ENCODE assay signal across 8 cellular contexts in genomic region chr1:150925080-150925479, GRCh38. TPM values are rescaled to one million over a fixed set of nuclear protein-coding genes. Genes with fewer than 3 reads are reported as not detected.
DNase-seq lines count a peak whose midpoint lies in the region; ATAC-seq, FAIRE-seq and TF ChIP-seq lines count a peak whose summit lies in the region.

No MANE protein-coding gene starts in this region.

- no peaks in the 10 kb centered on the region for H3K27me3 Mint-ChIP-seq in activated CD4-positive, alpha-beta T cell treated with anti-CD3 and anti-CD28 coated beads for 36 hours
- no peaks in the 10 kb centered on the region for H3K27me3 Mint-ChIP-seq in activated B cell treated with CpG ODN at 0.5 μM for 24 hours
- H3K27me3 Mint-ChIP-seq in stimulated activated naive CD8-positive, alpha-beta T cell treated with anti-CD3 and anti-CD28 coated beads, Interleukin-15, amount 100 ng/mL, for 72 hours = no peaks in the 10 kb centered on the region

- peaks cover 11% of the 10 kb centered on the region for H3K4me1 ChIP-seq in keratinocyte (ENCODE audit: control insufficient read depth, extremely low read depth, insufficient read depth, low read length)

- no peaks in the 10 kb centered on the region for H3K9me1 ChIP-seq in keratinocyte (ENCODE audit: control insufficient read depth, extremely low read depth, insufficient read depth, low read length)

- no peak for FAIRE-seq in keratinocyte (lab: Jason Lieb, UNC)

- H3K9ac ChIP-seq in keratinocyte (ENCODE audit: control insufficient read depth, extremely low read depth, insufficient read depth, low read length) = no peak overlapping the region

- H3K4me1 Mint-ChIP-seq in activated CD4-positive, alpha-beta T cell treated with anti-CD3 and anti-CD28 coated beads for 36 hours = peaks cover 29% of the 10 kb centered on the region
- peaks cover 35% of the 10 kb centered on the region for H3K4me1 Mint-ChIP-seq in activated B cell treated with CpG ODN at 0.5 μM for 24 hours
- H3K4me1 Mint-ChIP-seq in stimulated activated naive CD8-positive, alpha-beta T cell treated with anti-CD3 and anti-CD28 coated beads, Interleukin-15, amount 100 ng/mL, for 72 hours = peaks cover 38% of the 10 kb centered on the region

- H3K4me3 ChIP-seq in keratinocyte (ENCODE audit: control insufficient read depth in 2 of 3, extremely low read depth in 1 of 3, insufficient read depth in 2 of 3, low read depth in 1 of 3, low read length in 3 of 3) = peak overlapping the region in 1 of 3 experiments; percentile 27

- H3K4me2 ChIP-seq in keratinocyte (ENCODE audit: control insufficient read depth, extremely low read depth, insufficient read depth, low read depth, low read length) = no peak overlapping the region

- ATAC-seq in activated CD4-positive, alpha-beta T cell treated with anti-CD3 and anti-CD28 coated beads for 36 hours = no peak
- ATAC-seq in activated B cell treated with CpG ODN at 0.5 μM for 24 hours (ENCODE audit: low read depth) = no peak
- no peak for ATAC-seq in stimulated activated naive CD8-positive, alpha-beta T cell treated with anti-CD3 and anti-CD28 coated beads, Interleukin-15, amount 100 ng/mL, for 72 hours
- no peak for ATAC-seq in GM18867 (IDR thresholded peaks at IDR 0.05; ENCODE audit: unreplicated experiment)

- CTCF ChIA-PET in activated CD4-positive, alpha-beta T cell treated with anti-CD3 and anti-CD28 coated beads for 36 hours (lab: Charles Lee) = interaction anchor here (1.6 kb wide), 1 partner anchor 80 kb away, joined by 3 read pairs; no protein-coding TSS in a partner anchor
- CTCF ChIA-PET in activated B cell treated with CpG ODN at 0.5 μM for 24 hours (lab: Charles Lee) = no interaction called here

- H3K36me3 ChIP-seq in keratinocyte (ENCODE audit: control insufficient read depth in 2 of 2, extremely low read depth in 1 of 2, insufficient read depth in 2 of 2, low read length in 2 of 2) = peaks cover 8 to 12% of the 10 kb centered on the region in 2 experiments

- dilution Hi-C loops in keratinocyte (cut with MboI; ENCODE audit: extremely low pct_ligation_motif_present, low sequenced_read_pairs) = no loop called here

- no peaks in the 10 kb centered on the region for H3K9me3 ChIP-seq in keratinocyte (ENCODE audit: control insufficient read depth, low read depth, low read length)

- H2AFZ ChIP-seq in keratinocyte (ENCODE audit: control insufficient read depth, low read length) = no peak overlapping the region

- peak; percentile 40 for DNase-seq in activated CD4-positive, alpha-beta T cell treated with anti-CD3 and anti-CD28 coated beads for 36 hours
- no peak for DNase-seq in activated CD4-positive, alpha-beta T cell treated with anti-CD3 and anti-CD28 coated beads, Interleukin-2, amount 50 U/mL, for 4 hours
- no peak for DNase-seq in activated B cell treated with CpG ODN at 0.5 μM for 24 hours
- DNase-seq in keratinocyte (ENCODE audit: low read depth, low spot score) = no peak
- DNase-seq in stimulated activated naive CD8-positive, alpha-beta T cell treated with anti-CD3 and anti-CD28 coated beads, Interleukin-15, amount 100 ng/mL, for 72 hours = no peak
- no peak for DNase-seq in NCI-H82 treated with DMSO at 0.1 percent for 48 hours (lab: John Stamatoyannopoulos, UW; ENCODE audit: unreplicated experiment)
- no peak for DNase-seq in NCI-H1105 (lab: John Stamatoyannopoulos, UW)

- peak overlapping the region; percentile 89 for H3K4me3 Mint-ChIP-seq in activated CD4-positive, alpha-beta T cell treated with anti-CD3 and anti-CD28 coated beads for 36 hours
- H3K4me3 Mint-ChIP-seq in activated B cell treated with CpG ODN at 0.5 μM for 24 hours = peak overlapping the region; percentile 98
- H3K4me3 Mint-ChIP-seq in stimulated activated naive CD8-positive, alpha-beta T cell treated with anti-CD3 and anti-CD28 coated beads, Interleukin-15, amount 100 ng/mL, for 72 hours = peak overlapping the region; percentile 91 to 96

- intact Hi-C loops in activated CD4-positive, alpha-beta T cell treated with anti-CD3 and anti-CD28 coated beads for 36 hours (cut with DNase I, micrococcal nuclease) = loop anchor here (5.0 kb wide), 4 partner anchors 147 to 603 kb away; partner anchors contain the start of genes ENSA (in 1 of the 2), GABPB2 (in 1 of the 2), MCL1 (in 1 of the 2) and PRPF3 (in 1 of the 2)
- intact Hi-C loops in activated B cell treated with CpG ODN at 0.5 μM for 24 hours (cut with micrococcal nuclease) = loop anchor here (5.0 kb wide), 2 partner anchors 132 to 563 kb away; partner anchors contain the start of genes CDC42SE1 and RPRD2

- no peaks in the 10 kb centered on the region for H4K20me1 ChIP-seq in keratinocyte (ENCODE audit: control insufficient read depth, extremely low read depth, insufficient read depth, low read length)

- peak overlapping the region; percentile 96 for H3K27ac Mint-ChIP-seq in activated CD4-positive, alpha-beta T cell treated with anti-CD3 and anti-CD28 coated beads for 36 hours
- H3K27ac Mint-ChIP-seq in activated B cell treated with CpG ODN at 0.5 μM for 24 hours = peak overlapping the region; percentile 98
- no peak overlapping the region for H3K27ac Mint-ChIP-seq in stimulated activated naive CD8-positive, alpha-beta T cell treated with anti-CD3 and anti-CD28 coated beads, Interleukin-15, amount 100 ng/mL, for 72 hours

- no peaks in the 10 kb centered on the region for H3K27me3 ChIP-seq in keratinocyte (ENCODE audit: control insufficient read depth, extremely low read depth, insufficient read depth, low read length)

- TF ChIP-seq CTCF in activated B cell treated with CpG ODN at 0.5 μM for 24 hours (IDR thresholded peaks at IDR 0.05) (no peak), keratinocyte (optimal IDR thresholded peaks at IDR 0.05 in 1 of 3, IDR thresholded peaks at IDR 0.05 in 1 of 3, conservative IDR thresholded peaks at IDR 0.05 in 1 of 3; ENCODE audit: extremely low read depth in 1 of 3, insufficient read depth in 2 of 3, low read length in 3 of 3) (no peak)

- POLR2A ChIA-PET in activated CD4-positive, alpha-beta T cell treated with anti-CD3 and anti-CD28 coated beads for 36 hours (lab: Charles Lee) = interaction anchor here (1.4 kb wide), 1 partner anchor 360 kb away, joined by 9 read pairs; no protein-coding TSS in a partner anchor
- POLR2A ChIA-PET in activated B cell treated with CpG ODN at 0.5 μM for 24 hours (lab: Charles Lee) = interaction anchor here (0.6 to 1.8 kb wide), 4 partner anchors 21 to 561 kb away, joined by 3 to 5 read pairs (median 4); partner anchors contain the start of gene RPRD2

- peaks cover 26% of the 10 kb centered on the region for H3K36me3 Mint-ChIP-seq in activated CD4-positive, alpha-beta T cell treated with anti-CD3 and anti-CD28 coated beads for 36 hours (ENCODE audit: low read depth)
- H3K36me3 Mint-ChIP-seq in activated B cell treated with CpG ODN at 0.5 μM for 24 hours (ENCODE audit: low read depth) = peaks cover 33% of the 10 kb centered on the region

- H3K79me2 ChIP-seq in keratinocyte (ENCODE audit: control insufficient read depth, insufficient read depth, low read length) = peaks cover 10% of the 10 kb centered on the region

- peak overlapping the region; percentile 36 for H3K27ac ChIP-seq in keratinocyte (ENCODE audit: control insufficient read depth, insufficient read depth, low read length)

- no peaks in the 10 kb centered on the region for H3K9me3 Mint-ChIP-seq in activated CD4-positive, alpha-beta T cell treated with anti-CD3 and anti-CD28 coated beads for 36 hours (ENCODE audit: low read depth)
- H3K9me3 Mint-ChIP-seq in activated B cell treated with CpG ODN at 0.5 μM for 24 hours = no peaks in the 10 kb centered on the region
- H3K9me3 Mint-ChIP-seq in stimulated activated naive CD8-positive, alpha-beta T cell treated with anti-CD3 and anti-CD28 coated beads, Interleukin-15, amount 100 ng/mL, for 72 hours = no peaks in the 10 kb centered on the region

RNA-seq across cellular contexts. Expression of gene SETDB1, which starts 1.1 kb away (rescaled TPM):
- total RNA-seq in activated CD4-positive, alpha-beta T cell treated with anti-CD3 and anti-CD28 coated beads for 36 hours = 10 to 100 TPM; 48.8 to 52.7 TPM
- 101 and 105 TPM in 2 replicates for total RNA-seq in activated B cell treated with CpG ODN at 0.5 μM for 24 hours
- polyA plus RNA-seq in keratinocyte = 27.0 to 31.3 TPM (median 27.1 TPM) in 3 replicates
- polyA plus RNA-seq in keratinocyte (2011; ENCODE audit: low read depth) = 39.0 TPM
- 14.9 and 17.6 TPM in 2 replicates for polyA plus RNA-seq in keratinocyte (2011; cell fraction: cytosol; rRNA removed)
- 56.4 and 63.5 TPM in 2 replicates for polyA plus RNA-seq in keratinocyte (2011; cell fraction: nucleus; rRNA removed)
- 17.8 and 21.1 TPM in 2 replicates for polyA plus RNA-seq in keratinocyte (2012; ENCODE audit: low replicate concordance)
- polyA minus RNA-seq in keratinocyte = 23.3 to 57.3 TPM (median 29.9 TPM) in 3 replicates
- polyA minus RNA-seq in keratinocyte (2011; cell fraction: cytosol; rRNA and poly(A)+ RNA removed) = 16.3 TPM
- 27.2 and 42.8 TPM in 2 replicates for polyA minus RNA-seq in keratinocyte (2011; cell fraction: nucleus; rRNA and poly(A)+ RNA removed)

RNA-seq across cellular contexts. Expression of gene CTXND2, which starts 38.1 kb away (rescaled TPM):
- total RNA-seq in activated CD4-positive, alpha-beta T cell treated with anti-CD3 and anti-CD28 coated beads for 36 hours = not detected
- not detected in 2 replicates for total RNA-seq in activated B cell treated with CpG ODN at 0.5 μM for 24 hours
- polyA plus RNA-seq in keratinocyte = not detected in 3 replicates
- not detected for polyA plus RNA-seq in keratinocyte (2011; ENCODE audit: low read depth)
- not detected in 2 replicates for polyA plus RNA-seq in keratinocyte (2011; cell fraction: cytosol; rRNA removed)
- not detected in 2 replicates for polyA plus RNA-seq in keratinocyte (2011; cell fraction: nucleus; rRNA removed)
- polyA plus RNA-seq in keratinocyte (2012; ENCODE audit: low replicate concordance) = not detected in 2 replicates
- polyA minus RNA-seq in keratinocyte = not detected in 3 replicates
- not detected for polyA minus RNA-seq in keratinocyte (2011; cell fraction: cytosol; rRNA and poly(A)+ RNA removed)
- polyA minus RNA-seq in keratinocyte (2011; cell fraction: nucleus; rRNA and poly(A)+ RNA removed) = not detected in 2 replicates

RNA-seq across cellular contexts. Expression of gene ARNT, which starts 48.7 kb away (rescaled TPM):
- 10 to 100 TPM; 30.4 to 35.6 TPM for total RNA-seq in activated CD4-positive, alpha-beta T cell treated with anti-CD3 and anti-CD28 coated beads for 36 hours
- total RNA-seq in activated B cell treated with CpG ODN at 0.5 μM for 24 hours = 35.9 and 40.5 TPM in 2 replicates
- 17.8 to 22.1 TPM (median 19.6 TPM) in 3 replicates for polyA plus RNA-seq in keratinocyte
- polyA plus RNA-seq in keratinocyte (2011; ENCODE audit: low read depth) = 32.2 TPM
- polyA plus RNA-seq in keratinocyte (2011; cell fraction: cytosol; rRNA removed) = 13.9 and 16.3 TPM in 2 replicates
- polyA plus RNA-seq in keratinocyte (2011; cell fraction: nucleus; rRNA removed) = 37.2 and 44.9 TPM in 2 replicates
- polyA plus RNA-seq in keratinocyte (2012; ENCODE audit: low replicate concordance) = 14.8 and 23.6 TPM in 2 replicates
- polyA minus RNA-seq in keratinocyte = 35.1 to 39.8 TPM (median 36.0 TPM) in 3 replicates
- polyA minus RNA-seq in keratinocyte (2011; cell fraction: cytosol; rRNA and poly(A)+ RNA removed) = 15.5 TPM
- 21.7 and 33.0 TPM in 2 replicates for polyA minus RNA-seq in keratinocyte (2011; cell fraction: nucleus; rRNA and poly(A)+ RNA removed)

RNA-seq across cellular contexts. Expression of gene CERS2, which starts 49.6 kb away (rescaled TPM):
- total RNA-seq in activated CD4-positive, alpha-beta T cell treated with anti-CD3 and anti-CD28 coated beads for 36 hours = 100 to 1,000 TPM; 134 to 151 TPM
- 95.5 and 106 TPM in 2 replicates for total RNA-seq in activated B cell treated with CpG ODN at 0.5 μM for 24 hours
- 75.0 to 172 TPM (median 121 TPM) in 3 replicates for polyA plus RNA-seq in keratinocyte
- polyA plus RNA-seq in keratinocyte (2011; ENCODE audit: low read depth) = 21.9 TPM
- 117 and 217 TPM in 2 replicates for polyA plus RNA-seq in keratinocyte (2011; cell fraction: cytosol; rRNA removed)
- polyA plus RNA-seq in keratinocyte (2011; cell fraction: nucleus; rRNA removed) = 147 and 168 TPM in 2 replicates
- 62.7 and 101 TPM in 2 replicates for polyA plus RNA-seq in keratinocyte (2012; ENCODE audit: low replicate concordance)
- 129 to 154 TPM (median 150 TPM) in 3 replicates for polyA minus RNA-seq in keratinocyte
- 87.5 TPM for polyA minus RNA-seq in keratinocyte (2011; cell fraction: cytosol; rRNA and poly(A)+ RNA removed)
- 58.6 and 82.2 TPM in 2 replicates for polyA minus RNA-seq in keratinocyte (2011; cell fraction: nucleus; rRNA and poly(A)+ RNA removed)

RNA-seq across cellular contexts. Expression of gene ANXA9, which starts 57.0 kb away (rescaled TPM):
- total RNA-seq in activated CD4-positive, alpha-beta T cell treated with anti-CD3 and anti-CD28 coated beads for 36 hours = under 1 TPM; 0.27 to 0.28 TPM
- total RNA-seq in activated B cell treated with CpG ODN at 0.5 μM for 24 hours = not detected in 2 replicates
- 0.68 to 0.85 TPM (median 0.76 TPM) in 3 replicates for polyA plus RNA-seq in keratinocyte
- 4.8 TPM for polyA plus RNA-seq in keratinocyte (2011; ENCODE audit: low read depth)
- polyA plus RNA-seq in keratinocyte (2011; cell fraction: cytosol; rRNA removed) = 0.78 and 1.2 TPM in 2 replicates
- 1.2 TPM in 2 replicates for polyA plus RNA-seq in keratinocyte (2011; cell fraction: nucleus; rRNA removed)
- polyA plus RNA-seq in keratinocyte (2012; ENCODE audit: low replicate concordance) = 0.96 and 7.3 TPM in 2 replicates
- polyA minus RNA-seq in keratinocyte = 2.3 to 3.0 TPM (median 2.6 TPM) in 3 replicates
- polyA minus RNA-seq in keratinocyte (2011; cell fraction: cytosol; rRNA and poly(A)+ RNA removed) = 1.3 TPM
- 0.70 and 0.74 TPM in 2 replicates for polyA minus RNA-seq in keratinocyte (2011; cell fraction: nucleus; rRNA and poly(A)+ RNA removed)

Comparison
In these comparisons a context has a peak if more than half of its experiments do, and no peak if none do; other contexts are left out.
1. H3K27ac Mint-ChIP-seq: peak in activated CD4-positive, alpha-beta T cell treated with anti-CD3 and anti-CD28 coated beads for 36 hours (single experiment) and activated B cell treated with CpG ODN at 0.5 μM for 24 hours (single experiment); none in stimulated activated naive CD8-positive, alpha-beta T cell treated with anti-CD3 and anti-CD28 coated beads, Interleukin-15, amount 100 ng/mL, for 72 hours (0 of 2).
2. Peak in every context shown above with its lines, with median percentiles within 50 percentile points of each other: H3K4me3 Mint-ChIP-seq.